ENCODE assay signal across 8 cellular contexts in the genomic region with DNA sequence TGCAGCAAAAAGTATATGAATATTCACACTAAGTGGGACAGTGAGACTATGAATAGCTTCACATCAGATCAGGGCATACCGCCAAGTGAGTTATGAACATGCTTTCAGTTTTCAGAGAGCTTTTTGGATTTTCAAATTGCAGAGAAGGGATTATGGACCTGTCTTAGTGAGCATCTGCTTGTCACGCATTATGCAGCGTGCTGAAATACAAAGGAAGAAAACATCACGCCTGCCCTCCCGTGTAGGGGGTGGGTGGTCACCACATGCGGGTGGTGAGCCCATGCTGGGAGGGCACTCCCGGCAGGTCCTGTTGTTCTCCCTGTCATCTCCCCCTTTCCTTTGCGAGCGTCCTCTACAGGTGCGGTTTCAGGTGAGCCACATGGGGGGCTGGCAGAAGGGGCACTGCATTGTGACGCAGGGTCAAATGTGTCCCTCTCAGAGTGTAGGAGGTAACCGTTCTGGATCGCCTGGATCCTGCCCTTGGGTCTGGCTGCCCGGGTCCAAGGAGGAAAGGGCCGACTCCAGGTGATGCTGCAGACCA. TPM values are rescaled to one million over a fixed set of nuclear protein-coding genes. Genes with fewer than 3 reads are reported as not detected.
DNase-seq lines count a peak whose midpoint lies in the region; ATAC-seq and TF ChIP-seq lines count a peak whose summit lies in the region.

No MANE protein-coding gene starts in this region.

- peaks cover 49% of the 10 kb centered on the region for H4K20me1 ChIP-seq in Karpas-422 (ENCODE audit: insufficient read depth, low read depth, low read length)

- no peak overlapping the region for H2AFZ ChIP-seq in Karpas-422 (ENCODE audit: low read length)

- peaks cover 99% of the 10 kb centered on the region for H3K4me1 ChIP-seq in Karpas-422 (ENCODE audit: low read length)

- H3K9me3 Mint-ChIP-seq in mesothelial cell of epicardium, result no peaks in the 10 kb centered on the region

- H3K36me3 ChIP-seq in Karpas-422 (ENCODE audit: insufficient read depth, low read length), result peaks cover 18% of the 10 kb centered on the region; the same call in 1 of the 2 replicates

- peak overlapping the region; percentile 68 for H3K9ac ChIP-seq in Karpas-422 (ENCODE audit: low read length)

- H3K9me2 ChIP-seq in Karpas-422 (replicated peaks; ENCODE audit: insufficient read depth, low read length), result no peaks in the 10 kb centered on the region

- peak overlapping the region; percentile 78 for H3K4me2 ChIP-seq in Karpas-422 (ENCODE audit: low read depth, low read length, poor library complexity, severe bottlenecking)

- peak overlapping the region; percentile 63 for H3K4me3 ChIP-seq in Karpas-422 (ENCODE audit: low read length)
- no peak overlapping the region for H3K4me3 ChIP-seq in coronary artery

- no peaks in the 10 kb centered on the region for H3K9me3 ChIP-seq in Karpas-422 (ENCODE audit: low read length)

- no peaks in the 10 kb centered on the region for H3K27me3 Mint-ChIP-seq in mesothelial cell of epicardium (ENCODE audit: low read depth)

- no peak for DNase-seq in Karpas-422
- peak; percentile 47 for DNase-seq in fibroblast of peridontal ligament (ENCODE audit: extremely low read depth)
- DNase-seq in coronary artery (ENCODE audit: low spot score), result no peak
- no peak for DNase-seq in mesothelial cell of epicardium (ENCODE audit: low spot score in 2 of 2, unreplicated experiment in 2 of 2)
- DNase-seq in GOT3 (lab: John Stamatoyannopoulos, UW), result no peak
- no peak for DNase-seq in left ventricle myocardium superior

- H3K36me3 Mint-ChIP-seq in mesothelial cell of epicardium, result peaks cover 7% of the 10 kb centered on the region

- intact Hi-C loops in left ventricle myocardium superior (cut with micrococcal nuclease), result no loop called here

- H3K27ac Mint-ChIP-seq in mesothelial cell of epicardium, result no peak overlapping the region

- no peaks in the 10 kb centered on the region for H3K27me3 ChIP-seq in Karpas-422 (ENCODE audit: low read length)

- H3K4me3 Mint-ChIP-seq in mesothelial cell of epicardium, result no peak overlapping the region

- H3K4me1 Mint-ChIP-seq in mesothelial cell of epicardium, result peaks cover 17% of the 10 kb centered on the region

- H3K79me2 ChIP-seq in Karpas-422 (ENCODE audit: low read length), result peaks cover 98% of the 10 kb centered on the region

- ATAC-seq in GM18498 (IDR thresholded peaks at IDR 0.05; ENCODE audit: unreplicated experiment) (peak; percentile 28), GM21619 (IDR thresholded peaks at IDR 0.05; ENCODE audit: unreplicated experiment) (peak; percentile 6), left ventricle myocardium superior (no peak)

- no peak for TF ChIP-seq CTCF in coronary artery (IDR thresholded peaks at IDR 0.05)
- TF ChIP-seq CTCF in mesothelial cell of epicardium (IDR thresholded peaks at IDR 0.05; ENCODE audit: unreplicated experiment), result no peak

- peak overlapping the region; percentile 82 for H3K27ac ChIP-seq in Karpas-422 (ENCODE audit: low read length)
- H3K27ac ChIP-seq in coronary artery, result no peak overlapping the region

RNA-seq across cellular contexts. Expression of a gene that starts 42.6 kb away (rescaled TPM):
- total RNA-seq in Karpas-422 (2014; rRNA removed; shearing (Covaris generic); ENCODE audit: low replicate concordance), result 79.1 and 135 TPM in 2 replicates
- total RNA-seq in mesothelial cell of epicardium (26.4 to 26.9 TPM (median 26.5 TPM) in 3 replicates), left ventricle myocardium superior (11.6 TPM)
